Comparison of ENCODE assay signal across 17 cellular contexts in genomic region chr2:138180691-138181386, GRCh38.
DNase-seq lines count a peak whose midpoint lies in the region; ATAC-seq and TF ChIP-seq lines count a peak whose summit lies in the region.
"Had no signal": no experiment of that assay in that cellular context is flagged by ENCODE, and none has a peak within 500 bp of the region (broad histone marks: within the 10 kb centered on the region; RNA-seq: fewer than 3 reads in every experiment).

No MANE protein-coding gene starts in this region.

- ATAC-seq in HG02885 (IDR thresholded peaks at IDR 0.05; ENCODE audit: poor library complexity, unreplicated experiment): no peak
- no peak for ATAC-seq in GM18909 (IDR thresholded peaks at IDR 0.05; ENCODE audit: poor library complexity, unreplicated experiment)
- ATAC-seq: activated CD8-positive, alpha-beta T cell treated with anti-CD3 and anti-CD28 coated beads for 36 hours had no signal

- no peak overlapping the region for H3K27ac Mint-ChIP-seq in nephron
- H3K27ac Mint-ChIP-seq: activated CD8-positive, alpha-beta T cell treated with anti-CD3 and anti-CD28 coated beads for 36 hours; CD4-positive, CD25-positive, alpha-beta regulatory T cell; IgD-negative memory B cell had no signal

- H3K4me3 ChIP-seq in brain microvascular endothelial cell (ENCODE audit: low read depth, low read length): no peak overlapping the region
- H3K4me3 ChIP-seq: adrenal gland, colonic mucosa, tibial artery had no signal

- H3K4me1 Mint-ChIP-seq in nephron: peaks cover 5% of the 10 kb centered on the region
- H3K4me1 Mint-ChIP-seq: CD4-positive, CD25-positive, alpha-beta regulatory T cell; IgD-negative memory B cell had no signal

- TF ChIP-seq CTCF in GM12872 (IDR thresholded peaks at IDR 0.05; ENCODE audit: insufficient read depth, low read depth, low read length) (peak; percentile 19; the same call in 1 of the 3 replicates), brain microvascular endothelial cell (IDR thresholded peaks at IDR 0.05; ENCODE audit: low read depth, low read length, missing control alignments) (peak; percentile 46), nephron (IDR thresholded peaks at IDR 0.05; ENCODE audit: unreplicated experiment in 3 of 3) (peak in 2 of 3 experiments; percentile 18 to 32)

- H3K36me3 Mint-ChIP-seq in nephron (ENCODE audit: low read depth): no peaks in the 10 kb centered on the region
- H3K36me3 Mint-ChIP-seq: CD4-positive, CD25-positive, alpha-beta regulatory T cell had no signal

- H3K4me3 Mint-ChIP-seq in nephron: no peak overlapping the region
- H3K4me3 Mint-ChIP-seq: activated CD8-positive, alpha-beta T cell treated with anti-CD3 and anti-CD28 coated beads for 36 hours; CD4-positive, CD25-positive, alpha-beta regulatory T cell; IgD-negative memory B cell had no signal

- H3K27me3 ChIP-seq in brain microvascular endothelial cell (replicated peaks): no peaks in the 10 kb centered on the region
- H3K27me3 ChIP-seq: adrenal gland, colonic mucosa, tibial artery had no signal

- no peak overlapping the region for H3K27ac ChIP-seq in brain microvascular endothelial cell
- H3K27ac ChIP-seq: adrenal gland, colonic mucosa, tibial artery had no signal

- no peaks in the 10 kb centered on the region for H3K9me3 Mint-ChIP-seq in nephron
- H3K9me3 Mint-ChIP-seq: IgD-negative memory B cell had no signal

- in situ Hi-C loops in brain microvascular endothelial cell (cut with HindIII; ENCODE audit: low pct_ligation_motif_present, low sequenced_read_pairs): no loop called here

- no peaks in the 10 kb centered on the region for H3K36me3 ChIP-seq in brain microvascular endothelial cell (replicated peaks)
- H3K36me3 ChIP-seq: adrenal gland, colonic mucosa, tibial artery had no signal

- no peaks in the 10 kb centered on the region for H3K27me3 Mint-ChIP-seq in nephron (ENCODE audit: low read depth)
- H3K27me3 Mint-ChIP-seq: activated CD8-positive, alpha-beta T cell treated with anti-CD3 and anti-CD28 coated beads for 36 hours; CD4-positive, CD25-positive, alpha-beta regulatory T cell; IgD-negative memory B cell had no signal

- peak; percentile 48 for DNase-seq in NCI-H146 (lab: John Stamatoyannopoulos, UW)
- no peak for DNase-seq in brain microvascular endothelial cell
- DNase-seq in nucleus accumbens (lab: John Stamatoyannopoulos, UW): no peak
- DNase-seq: activated CD8-positive, alpha-beta T cell treated with anti-CD3 and anti-CD28 coated beads for 36 hours; adrenal gland; CD4-positive, CD25-positive, alpha-beta regulatory T cell; colonic mucosa; glutamatergic neuron; islet precursor cell; NCI-H1105; SW 1271; tibial artery had no signal
